ENCODE assay signal across 7 cellular contexts in genomic region chr16:30526137-30526822, GRCh38. TPM values are rescaled to one million over a fixed set of nuclear protein-coding genes. Genes with fewer than 3 reads are reported as not detected.
DNase-seq lines count a peak whose midpoint lies in the region; ATAC-seq and TF ChIP-seq lines count a peak whose summit lies in the region.

Gene ZNF768, minus strand, starts transcription at chr16:30526566. Its CDS starts 153 bp downstream, at chr16:30526413.

- H2BK20ac ChIP-seq in H9 (ENCODE audit: low read depth, low read length, poor library complexity, severe bottlenecking) = no peak within 1 kb of the TSS

- no peaks in the 10 kb centered on the region for H3K9me3 ChIP-seq in H9 (ENCODE audit: control insufficient read depth, low read depth, low read length)

- no peak within 1 kb of the TSS for H2AK5ac ChIP-seq in H9 (ENCODE audit: insufficient read length, low read length)

- H3K9me3 Mint-ChIP-seq in H9 = no peaks in the 10 kb centered on the region
- no peaks in the 10 kb centered on the region for H3K9me3 Mint-ChIP-seq in activated naive CD4-positive, alpha-beta T cell treated with anti-CD3 and anti-CD28 coated beads, Interleukin-2, amount 50 U/mL, for 72 hours

- peaks cover 16% of the 10 kb centered on the region in 2 experiments for H3K4me1 Mint-ChIP-seq in H9

- no peak within 1 kb of the TSS for H3K23ac ChIP-seq in H9 (ENCODE audit: insufficient read length, low read depth, low read length)

- peak within 1 kb of the TSS; percentile 93 for H3K14ac ChIP-seq in H9 (ENCODE audit: insufficient read depth, low read length)

- intact Hi-C loops in Right ventricle myocardium inferior (cut with DNase I) = loop anchor here (5.0 kb wide), 1 partner anchor 79 kb away; the partner anchor contains the start of gene SEPHS2

- no peak within 1 kb of the TSS for H3K4ac ChIP-seq in H9 (ENCODE audit: low read depth, low read length)

- H3K18ac ChIP-seq in H9 (ENCODE audit: insufficient read length, low read depth, low read length) = peak within 1 kb of the TSS; percentile 94

- H2BK5ac ChIP-seq in H9 (ENCODE audit: insufficient read length, low read length) = no peak within 1 kb of the TSS

- no peak within 1 kb of the TSS for H3K56ac ChIP-seq in H9 (ENCODE audit: insufficient read length, low read depth, low read length)

- H2BK120ac ChIP-seq in H9 (ENCODE audit: low read depth, low read length, poor library complexity, severe bottlenecking) = no peak within 1 kb of the TSS

- DNase-seq in H9 (peak; percentile 83), NCI-H226 (peak; percentile 30), Right ventricle myocardium inferior (ENCODE audit: missing footprints) (peak; percentile 83), omental fat pad (ENCODE audit: low spot score) (no peak), NCI-H2107 (lab: John Stamatoyannopoulos, UW) (no peak)
- peak in 1 of 2 donors; percentile 42 for DNase-seq in activated naive CD4-positive, alpha-beta T cell treated with anti-CD3 and anti-CD28 coated beads, Interleukin-2, amount 50 U/mL, for 72 hours (ENCODE audit: low spot score in 2 of 2)

- no peak within 1 kb of the TSS; the same call in 1 of the 2 replicates for H2BK15ac ChIP-seq in H9 (ENCODE audit: low read depth, low read length)

- no peaks in the 10 kb centered on the region for H3K27me3 Mint-ChIP-seq in H9 (ENCODE audit: low read depth)

- peak within 1 kb of the TSS; percentile 74 to 89 for H3K4me3 Mint-ChIP-seq in H9

- H3K27ac Mint-ChIP-seq in H9 = peak within 1 kb of the TSS; percentile 66 to 92 (median 90); a peak in 5 of 7 replicates
- H3K27ac Mint-ChIP-seq in activated naive CD4-positive, alpha-beta T cell treated with anti-CD3 and anti-CD28 coated beads, Interleukin-2, amount 50 U/mL, for 72 hours = peak within 1 kb of the TSS; percentile 79 to 90

- H3K79me1 ChIP-seq in H9 (ENCODE audit: insufficient read depth, low read depth, low read length, poor library complexity, severe bottlenecking) = no peaks in the 10 kb centered on the region

- H4K91ac ChIP-seq in H9 (ENCODE audit: insufficient read length, low read depth, low read length) = no peak within 1 kb of the TSS

- H3K4me3 ChIP-seq in GM12875 (ENCODE audit: low read depth, low read length) = peak within 1 kb of the TSS; percentile 85

- no peak for TF ChIP-seq CTCF in GM12875 (IDR thresholded peaks at IDR 0.05; ENCODE audit: borderline replicate concordance, insufficient read depth, low read depth, low read length)
- TF ChIP-seq CTCF in H9 (conservative IDR thresholded peaks at IDR 0.05) = no peak
- no peak for TF ChIP-seq CTCF in omental fat pad (IDR thresholded peaks at IDR 0.05)

- no peaks in the 10 kb centered on the region for H3K27me3 ChIP-seq in H9 (ENCODE audit: insufficient read depth, low read length)

- H4K20me1 ChIP-seq in H9 (ENCODE audit: control insufficient read depth, insufficient read depth, insufficient read length) = no peaks in the 10 kb centered on the region

- peaks cover 0 to 24% (median 17%) of the 10 kb centered on the region in 3 experiments; a peak in 5 of 7 replicates for H3K36me3 Mint-ChIP-seq in H9 (ENCODE audit: insufficient read depth in 1 of 3, low read depth in 3 of 3)
- peaks cover 0 to 6% of the 10 kb centered on the region in 2 donors for H3K36me3 Mint-ChIP-seq in activated naive CD4-positive, alpha-beta T cell treated with anti-CD3 and anti-CD28 coated beads, Interleukin-2, amount 50 U/mL, for 72 hours

- H2BK12ac ChIP-seq in H9 (ENCODE audit: insufficient read length, low read depth, low read length) = no peak within 1 kb of the TSS

- peak within 1 kb of the TSS; percentile 65 for H3K27ac ChIP-seq in H9 (ENCODE audit: insufficient read length, low read depth, low read length)

- H4K8ac ChIP-seq in H9 (replicated peaks; ENCODE audit: insufficient read length, low read depth, low read length) = no peak within 1 kb of the TSS

- no peak within 1 kb of the TSS for H3T11ph ChIP-seq in H9 (ENCODE audit: low read length)

- no CpG with 5 or more reads among the region's 73 CpGs for WGBS in H9 (ENCODE audit: extremely low coverage, insufficient read length, low lambda C conversion rate)

- peak within 1 kb of the TSS; percentile 70 for H3K9ac ChIP-seq in H9 (ENCODE audit: extremely low read depth, insufficient read length, low read length)

- no peak within 1 kb of the TSS for H4K5ac ChIP-seq in H9 (ENCODE audit: insufficient read length, low read depth, low read length)

- no peak within 1 kb of the TSS for H2AFZ ChIP-seq in H9 (ENCODE audit: low read length)

- peaks cover 2% of the 10 kb centered on the region; the same call in 1 of the 2 replicates for H3K4me1 ChIP-seq in H9 (ENCODE audit: insufficient read depth, low read length)

- peak within 1 kb of the TSS; percentile 83 for H3K4me2 ChIP-seq in H9 (ENCODE audit: insufficient read depth, insufficient read length, low read length)

- ATAC-seq in activated naive CD4-positive, alpha-beta T cell treated with anti-CD3 and anti-CD28 coated beads, Interleukin-2, amount 50 U/mL, for 72 hours = peak in 1 of 2 donors; percentile 33
- ATAC-seq in Right ventricle myocardium inferior = peak; percentile 52
- peak; percentile 59 for ATAC-seq in omental fat pad (ENCODE audit: low FRiP score)

- H3K23me2 ChIP-seq in H9 (ENCODE audit: insufficient read length, low read depth, low read length, poor library complexity, severe bottlenecking) = peaks cover 15% of the 10 kb centered on the region

- no peaks in the 10 kb centered on the region for H3K79me2 ChIP-seq in H9 (ENCODE audit: insufficient read depth, low read length)

RNA-seq across cellular contexts. Expression of gene ZNF768, which starts in this region (rescaled TPM):
- total RNA-seq in H9 (2021) (39.0 and 40.0 TPM in 2 replicates), Right ventricle myocardium inferior (73.8 TPM), omental fat pad (10 to 100 TPM; 16.5 to 22.5 (median 18.6) TPM)
- 1 to 10 TPM; 2.3 to 9.3 TPM for total RNA-seq in activated naive CD4-positive, alpha-beta T cell treated with anti-CD3 and anti-CD28 coated beads, Interleukin-2, amount 50 U/mL, for 72 hours

Comparison
In these comparisons a context has a peak if more than half of its experiments do, and no peak if none do; other contexts are left out.
1. DNase-seq: peak in H9 (single experiment), NCI-H226 (single experiment) and Right ventricle myocardium inferior (single experiment); none in omental fat pad (single experiment) and NCI-H2107 (single experiment).